Comparison of ENCODE assay signal across 14 cellular contexts in the genomic region with DNA sequence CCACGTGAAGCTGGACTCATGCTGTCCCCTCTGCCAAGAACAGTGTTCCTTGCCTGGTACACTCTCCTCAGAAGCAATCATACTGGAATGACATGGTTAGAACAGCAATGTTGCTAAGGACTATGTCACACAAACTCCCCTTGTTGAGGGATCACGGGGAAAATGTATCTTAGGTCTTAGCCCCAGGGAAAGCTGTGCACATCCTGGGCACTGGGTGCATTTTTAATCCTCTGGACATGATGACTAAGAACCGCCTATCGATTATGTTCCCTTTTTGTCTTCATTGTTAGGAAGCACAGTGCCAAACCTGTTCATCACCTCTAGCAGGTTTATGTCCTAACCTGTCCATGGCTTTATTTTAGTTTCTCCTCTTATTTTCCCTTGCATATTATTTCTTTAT.
DNase-seq lines count a peak whose midpoint lies in the region; ATAC-seq lines count a peak whose summit lies in the region.
"Had no signal": no experiment of that assay in that cellular context is flagged by ENCODE, and none has a peak within 500 bp of the region (broad histone marks: within the 10 kb centered on the region; RNA-seq: fewer than 3 reads in every experiment).

No MANE protein-coding gene starts in this region.

- no peaks in the 10 kb centered on the region for H3K27me3 Mint-ChIP-seq in activated CD4-positive, alpha-beta T cell treated with anti-CD3 and anti-CD28 coated beads, Interleukin-2, amount 10 ng/mL, durations not matched to agents 7 days and 5 days
- H3K27me3 Mint-ChIP-seq in T-cell, result no peaks in the 10 kb centered on the region

- peaks cover 24% of the 10 kb centered on the region for H3K36me3 Mint-ChIP-seq in activated CD4-positive, alpha-beta T cell treated with anti-CD3 and anti-CD28 coated beads, Interleukin-2, amount 10 ng/mL, durations not matched to agents 7 days and 5 days (ENCODE audit: low read depth)
- no peaks in the 10 kb centered on the region for H3K36me3 Mint-ChIP-seq in T-cell

- H3K27ac Mint-ChIP-seq in activated CD4-positive, alpha-beta T cell treated with anti-CD3 and anti-CD28 coated beads, Interleukin-2, amount 10 ng/mL, durations not matched to agents 7 days and 5 days, result peak overlapping the region; percentile 91
- H3K27ac Mint-ChIP-seq in T-cell, result peak overlapping the region; percentile 93

- DNase-seq in activated CD4-positive, alpha-beta T cell treated with anti-CD3 and anti-CD28 coated beads, Interleukin-2, amount 10 ng/mL, durations not matched to agents 7 days and 5 days, result no peak
- DNase-seq in activated CD4-positive, alpha-beta T cell treated with anti-CD3 and anti-CD28 coated beads, Interleukin-2, amount 50 U/mL, for 4 hours, result no peak
- DNase-seq in T-cell (no peak), epithelial cell of prostate (ENCODE audit: low read depth, low spot score) (no peak), substantia nigra (lab: John Stamatoyannopoulos, UW) (no peak)
- DNase-seq: activated T-cell treated with anti-CD3 and anti-CD28 coated beads for 4 hours; DMS79; left cardiac atrium; NCI-H146; occipital lobe; stimulated activated CD4-positive, alpha-beta T cell treated with anti-CD3 and anti-CD28 coated beads, Interleukin-1b, Interleukin-23, amount 100 ng/mL, for 48 hours had no signal

- ATAC-seq in T-cell (replicated peaks in 1 of 4), result no peak
- ATAC-seq in GM19467 (IDR thresholded peaks at IDR 0.05; ENCODE audit: unreplicated experiment), result no peak
- no peak for ATAC-seq in GM18870 (IDR thresholded peaks at IDR 0.05; ENCODE audit: unreplicated experiment)
- no peak for ATAC-seq in HG02970 (IDR thresholded peaks at IDR 0.05; ENCODE audit: low FRiP score, unreplicated experiment)

- no peaks in the 10 kb centered on the region for H3K9me3 Mint-ChIP-seq in activated CD4-positive, alpha-beta T cell treated with anti-CD3 and anti-CD28 coated beads, Interleukin-2, amount 10 ng/mL, durations not matched to agents 7 days and 5 days
- no peaks in the 10 kb centered on the region for H3K9me3 Mint-ChIP-seq in T-cell

- H3K27ac ChIP-seq in epithelial cell of prostate (peak overlapping the region; percentile 64), substantia nigra (ENCODE audit: low read depth, low read length, poor library complexity, severe bottlenecking) (peak overlapping the region; percentile 23)

- peaks cover 96% of the 10 kb centered on the region for H3K4me1 Mint-ChIP-seq in activated CD4-positive, alpha-beta T cell treated with anti-CD3 and anti-CD28 coated beads, Interleukin-2, amount 10 ng/mL, durations not matched to agents 7 days and 5 days
- peaks cover 89 to 94% (median 90%) of the 10 kb centered on the region in 3 donors for H3K4me1 Mint-ChIP-seq in T-cell

- CTCF ChIA-PET in activated CD4-positive, alpha-beta T cell treated with anti-CD3 and anti-CD28 coated beads, Interleukin-2, amount 10 ng/mL, durations not matched to agents 7 days and 5 days (lab: Charles Lee), result interaction anchor here (1.0 to 1.8 kb wide), 3 partner anchors 11 to 136 kb away, joined by 3 to 6 read pairs (median 3); no protein-coding TSS in a partner anchor
- CTCF ChIA-PET in T-cell (lab: Charles Lee), result interaction anchor here in 1 of 2 donors (0.7 to 1.9 kb wide), 3 partner anchors 28 to 850 kb away, joined by 3 to 6 read pairs (median 3); no protein-coding TSS in a partner anchor

- H3K4me3 Mint-ChIP-seq in activated CD4-positive, alpha-beta T cell treated with anti-CD3 and anti-CD28 coated beads, Interleukin-2, amount 10 ng/mL, durations not matched to agents 7 days and 5 days, result peak overlapping the region; percentile 25
- H3K4me3 Mint-ChIP-seq in T-cell, result peak overlapping the region; percentile 44 to 76 (median 54)

- POLR2A ChIA-PET in activated CD4-positive, alpha-beta T cell treated with anti-CD3 and anti-CD28 coated beads, Interleukin-2, amount 10 ng/mL, durations not matched to agents 7 days and 5 days (lab: Charles Lee), result no interaction called here
- POLR2A ChIA-PET in T-cell (lab: Charles Lee), result interaction anchor here in 1 of 2 donors (0.7 kb wide), 1 partner anchor 65 kb away, joined by 4 read pairs; no protein-coding TSS in a partner anchor
